15 cellular contexts compared by ENCODE assay signal in genomic region chrX:69036674-69037573, GRCh38.
"Had no signal": no experiment of that assay in that cellular context is flagged by ENCODE, and none has a peak within 500 bp of the region (broad histone marks: within the 10 kb centered on the region; RNA-seq: fewer than 3 reads in every experiment).

No MANE protein-coding gene starts in this region.

- H2AFZ ChIP-seq: hepatocyte had no signal

- H3K4me2 ChIP-seq: hepatocyte, smooth muscle cell had no signal

- H3K4me3 Mint-ChIP-seq: dendritic cell treated with granulocyte-macrophage colony-stimulating factor and Interleukin-4, amounts not matched to agents 40 ng/mL and 50 ng/mL, for 4 days; natural killer cell treated with Interleukin-12 subunit alpha and Interleukin-12 subunit beta and Interleukin-15 and Interleukin-18, amount 100 ng/mL, for 72 hours; T-helper 1 cell treated with Interleukin-12 subunit alpha and Interleukin-12 subunit beta and Interleukin-4 antibody, amounts not matched to agents 30 μg/mL and 1 μg/mL, for 36 hours had no signal

- H3K9me3 ChIP-seq: adrenal gland, lower lobe of right lung, ovary, right lobe of liver, testis, upper lobe of right lung had no signal

- H3K79me2 ChIP-seq: hepatocyte had no signal

- H3K27ac Mint-ChIP-seq: activated naive CD4-positive, alpha-beta T cell treated with anti-CD3 and anti-CD28 coated beads, Interleukin-2, amount 50 U/mL, for 72 hours; dendritic cell treated with granulocyte-macrophage colony-stimulating factor and Interleukin-4, amounts not matched to agents 40 ng/mL and 50 ng/mL, for 4 days; natural killer cell treated with Interleukin-12 subunit alpha and Interleukin-12 subunit beta and Interleukin-15 and Interleukin-18, amount 100 ng/mL, for 72 hours; T-helper 1 cell treated with Interleukin-12 subunit alpha and Interleukin-12 subunit beta and Interleukin-4 antibody, amounts not matched to agents 30 μg/mL and 1 μg/mL, for 36 hours had no signal

- H3K27ac ChIP-seq: adrenal gland, hepatocyte, lower lobe of right lung, ovary, right lobe of liver, testis, upper lobe of right lung had no signal

- H3K4me1 ChIP-seq: adrenal gland, lower lobe of right lung, right lobe of liver, testis, upper lobe of right lung had no signal

- H3K27me3 ChIP-seq: hepatocyte, ovary, right lobe of liver, testis, upper lobe of right lung had no signal

- DNase-seq: activated gamma-delta T cell; effector memory CD4-positive, alpha-beta T cell; lower lobe of right lung; ovary; right lobe of liver; stimulated activated CD4-positive, alpha-beta T cell treated with anti-CD3 and anti-CD28 coated beads, Interleukin-4, amount 100 ng/mL, for 1 hour; testis; upper lobe of right lung had no signal

- H3K4me3 ChIP-seq: adrenal gland, hepatocyte, lower lobe of right lung, ovary, right lobe of liver, smooth muscle cell, testis, upper lobe of right lung had no signal

- H3K9me3 Mint-ChIP-seq: activated naive CD4-positive, alpha-beta T cell treated with anti-CD3 and anti-CD28 coated beads, Interleukin-2, amount 50 U/mL, for 72 hours; dendritic cell treated with granulocyte-macrophage colony-stimulating factor and Interleukin-4, amounts not matched to agents 40 ng/mL and 50 ng/mL, for 4 days; natural killer cell treated with Interleukin-12 subunit alpha and Interleukin-12 subunit beta and Interleukin-15 and Interleukin-18, amount 100 ng/mL, for 72 hours; T-helper 1 cell treated with Interleukin-12 subunit alpha and Interleukin-12 subunit beta and Interleukin-4 antibody, amounts not matched to agents 30 μg/mL and 1 μg/mL, for 36 hours had no signal

- H3K36me3 ChIP-seq: adrenal gland, lower lobe of right lung, ovary, right lobe of liver, upper lobe of right lung had no signal

- H3K36me3 Mint-ChIP-seq: activated naive CD4-positive, alpha-beta T cell treated with anti-CD3 and anti-CD28 coated beads, Interleukin-2, amount 50 U/mL, for 72 hours; natural killer cell treated with Interleukin-12 subunit alpha and Interleukin-12 subunit beta and Interleukin-15 and Interleukin-18, amount 100 ng/mL, for 72 hours had no signal
